In genomic region chr1:117606608-117607261, GRCh38 we compare ENCODE assay signal across 8 cellular contexts. TPM values are rescaled to one million over a fixed set of nuclear protein-coding genes. Genes with fewer than 3 reads are reported as not detected.
DNase-seq lines count a peak whose midpoint lies in the region; ATAC-seq and TF ChIP-seq lines count a peak whose summit lies in the region.

No MANE protein-coding gene starts in this region.

- no peak for TF ChIP-seq EP300 in stomach (IDR thresholded peaks at IDR 0.05)

- peak overlapping the region in 1 of 3 experiments; percentile 73 for H3K27ac Mint-ChIP-seq in nephron

- TF ChIP-seq CTCF in nephron (IDR thresholded peaks at IDR 0.05; ENCODE audit: unreplicated experiment in 3 of 3) (no peak), stomach (IDR thresholded peaks at IDR 0.05) (no peak)

- peaks cover 72% of the 10 kb centered on the region for H3K27me3 Mint-ChIP-seq in nephron (ENCODE audit: low read depth)

- peaks cover 12 to 57% (median 49%) of the 10 kb centered on the region in 4 donors for H3K4me1 ChIP-seq in stomach

- intact Hi-C loops in stomach (cut with DNase I; ENCODE audit: low total_unique reads): no loop called here

- H3K9me3 Mint-ChIP-seq in nephron: no peaks in the 10 kb centered on the region

- no peaks in the 10 kb centered on the region for H3K9me3 ChIP-seq in stomach

- H3K36me3 Mint-ChIP-seq in nephron (ENCODE audit: low read depth): no peaks in the 10 kb centered on the region

- 1 to 4% (median 2%) methylated on average over 31 to 45 of the region's 45 CpGs for WGBS in stomach, 5 donors

- no peaks in the 10 kb centered on the region for H3K36me3 ChIP-seq in stomach

- ATAC-seq in GM18502 (IDR thresholded peaks at IDR 0.05; ENCODE audit: poor library complexity, unreplicated experiment) (peak; percentile 14), esophagus mucosa (peak; percentile 3), HG03378 (IDR thresholded peaks at IDR 0.05; ENCODE audit: unreplicated experiment) (no peak)

- H3K4me1 Mint-ChIP-seq in nephron: peaks cover 10% of the 10 kb centered on the region

- peak overlapping the region; percentile 78 to 90 (median 84) for H3K4me3 ChIP-seq in stomach

- peak overlapping the region; percentile 86 to 96 (median 91) for H3K27ac ChIP-seq in stomach

- peak overlapping the region; percentile 89 to 92 (median 92) for H3K4me3 Mint-ChIP-seq in nephron

- no peaks in the 10 kb centered on the region for H3K27me3 ChIP-seq in stomach

- TF ChIP-seq POLR2A in stomach (IDR thresholded peaks at IDR 0.05): no peak

- DNase-seq in Kasumi-1 (lab: John Stamatoyannopoulos, UW): peak; percentile 29 to 35
- DNase-seq in activated CD8-positive, alpha-beta memory T cell treated with anti-CD3 and anti-CD28 coated beads, Interleukin-2, amount 50 U/mL, for 4 hours: peak; percentile 58
- DNase-seq in stomach: peak; percentile 56
- no peak for DNase-seq in mucosa of gallbladder (ENCODE audit: low spot score)

RNA-seq across cellular contexts. Expression of gene TENT5C, which starts 0.9 kb away (rescaled TPM):
- total RNA-seq in esophagus mucosa: 1.1 TPM
- 10 to 100 TPM in 4 of 5 donors, 1 to 10 TPM in 1; 9.0 to 28.1 (median 14.7) TPM for total RNA-seq in stomach
- 1 to 10 TPM; 6.0 to 9.5 (median 8.3) TPM for polyA plus RNA-seq in stomach
- 8.1 TPM for total RNA-seq in mucosa of gallbladder
